In the genomic region with DNA sequence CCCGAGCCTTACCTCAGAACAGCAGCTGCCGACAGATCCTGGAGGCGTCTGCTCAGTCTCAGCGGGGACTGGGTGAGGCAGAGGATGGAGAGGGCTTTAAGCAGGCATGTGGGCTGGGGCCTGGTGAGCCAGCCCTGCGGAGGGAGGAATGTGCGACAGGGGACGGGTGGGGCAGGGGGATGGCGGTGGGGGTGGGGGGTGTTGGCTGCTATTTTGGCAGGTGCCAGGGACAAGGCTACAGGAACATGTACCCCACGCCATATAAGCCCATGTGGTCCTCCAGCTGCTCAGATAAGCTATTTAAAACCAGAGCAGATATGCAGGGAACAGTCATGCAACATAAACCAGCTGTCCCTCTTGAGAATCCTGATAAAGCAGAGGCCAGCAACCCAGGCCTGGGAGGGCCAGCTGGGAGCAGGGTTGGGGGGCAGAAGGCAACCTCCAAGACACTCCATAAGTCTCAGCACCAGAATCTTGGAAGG, we compare ENCODE assay signal across 14 cellular contexts. TPM values are rescaled to one million over a fixed set of nuclear protein-coding genes. Genes with fewer than 3 reads are reported as not detected.
A peak's percentile ranks its signal among the peaks of the same experiment; 100 is the strongest.
DNase-seq lines count a peak whose midpoint lies in the region; ATAC-seq, FAIRE-seq and TF ChIP-seq lines count a peak whose summit lies in the region.
"Had no signal": no experiment of that assay in that cellular context is flagged by ENCODE, and none has a peak within 500 bp of the region (broad histone marks: within the 10 kb centered on the region; RNA-seq: fewer than 3 reads in every experiment).

A gene (minus strand): TSS at position 70 of the 482 bp plus-strand sequence. CDS start 4,426 bp downstream, outside the sequence.

- no peaks in the 10 kb centered on the region for H3K36me3 Mint-ChIP-seq in brain
- H3K36me3 Mint-ChIP-seq: CD4-positive, CD25-positive, alpha-beta regulatory T cell; natural killer cell had no signal

- H3K27me3 Mint-ChIP-seq in brain: peaks cover 30% of the 10 kb centered on the region

- peaks cover 0 to 5% (median 0%) of the 10 kb centered on the region in 5 experiments for H3K9me3 Mint-ChIP-seq in brain
- H3K9me3 Mint-ChIP-seq: CD4-positive, CD25-positive, alpha-beta regulatory T cell; dendritic cell treated with granulocyte-macrophage colony-stimulating factor and Interleukin-4, amounts not matched to agents 40 ng/mL and 50 ng/mL, for 4 days; natural killer cell had no signal

- no peak for FAIRE-seq in HTR-8/SVneo (lab: Jason Lieb, UNC)

- H3K4me1 Mint-ChIP-seq in brain: peaks cover 52% of the 10 kb centered on the region
- H3K4me1 Mint-ChIP-seq: CD4-positive, CD25-positive, alpha-beta regulatory T cell; natural killer cell had no signal

- peak within 1 kb of the TSS in 3 of 5 experiments; percentile 39 to 88 (median 80) for H3K4me3 Mint-ChIP-seq in brain
- H3K4me3 Mint-ChIP-seq: CD4-positive, CD25-positive, alpha-beta regulatory T cell; dendritic cell treated with granulocyte-macrophage colony-stimulating factor and Interleukin-4, amounts not matched to agents 40 ng/mL and 50 ng/mL, for 4 days; natural killer cell had no signal

- H3K4me3 ChIP-seq in iPS-18a (ENCODE audit: low read length) (peak within 1 kb of the TSS; percentile 43), skeletal muscle tissue (ENCODE audit: low read length in 3 of 3) (no peak within 1 kb of the TSS)

- TF ChIP-seq CTCF in brain (conservative IDR thresholded peaks at IDR 0.05) (no peak), GM20000 (IDR thresholded peaks at IDR 0.05; ENCODE audit: extremely low read depth, missing control alignments) (no peak)

- H3K36me3 ChIP-seq in iPS-18a (ENCODE audit: control insufficient read depth, low read depth, low read length) (no peaks in the 10 kb centered on the region), skeletal muscle tissue (ENCODE audit: control insufficient read depth in 3 of 3, insufficient read depth in 3 of 3, low read length in 3 of 3) (no peaks in the 10 kb centered on the region)

- H3K27me3 ChIP-seq in iPS-18a (ENCODE audit: control insufficient read depth, insufficient read depth, low read length) (no peaks in the 10 kb centered on the region), skeletal muscle tissue (ENCODE audit: control insufficient read depth in 3 of 3, insufficient read depth in 3 of 3, low read length in 3 of 3) (peaks cover 0 to 6% (median 0%) of the 10 kb centered on the region in 3 donors)

- peak within 1 kb of the TSS in 3 of 5 experiments; percentile 70 to 94 (median 88) for H3K27ac Mint-ChIP-seq in brain
- H3K27ac Mint-ChIP-seq: dendritic cell treated with granulocyte-macrophage colony-stimulating factor and Interleukin-4, amounts not matched to agents 40 ng/mL and 50 ng/mL, for 4 days; natural killer cell had no signal

- H3K27ac ChIP-seq in iPS-18a (ENCODE audit: low read length) (peak within 1 kb of the TSS; percentile 76), skeletal muscle tissue (ENCODE audit: low read depth, low read length) (no peak within 1 kb of the TSS)

- ATAC-seq in GM19035 (IDR thresholded peaks at IDR 0.05; ENCODE audit: unreplicated experiment) (no peak), HG03439 (IDR thresholded peaks at IDR 0.05; ENCODE audit: unreplicated experiment) (no peak)
- ATAC-seq: activated CD4-positive, CD25-positive, alpha-beta regulatory T cell treated with anti-CD3 and anti-CD28 coated beads, Interleukin-2, amount 50 U/mL, for 24 hours; natural killer cell had no signal

- peak within 1 kb of the TSS; percentile 41 for H3K9ac ChIP-seq in iPS-18a (ENCODE audit: low read length)
- no peak within 1 kb of the TSS for H3K9ac ChIP-seq in skeletal muscle tissue (ENCODE audit: low read depth in 1 of 3, low read length in 3 of 3)

- DNase-seq in NCI-H1694 (lab: John Stamatoyannopoulos, UW) (peak; percentile 33), HTR-8/SVneo (ENCODE audit: insufficient read length, low spot score) (no peak), GM20000 (ENCODE audit: low spot score) (no peak)
- DNase-seq: Karpas-422, natural killer cell, NCI-H2081 treated with DMSO at 0.1 percent for 48 hours had no signal

- H3K4me1 ChIP-seq in iPS-18a (ENCODE audit: control insufficient read depth, low read depth, low read length) (peaks cover 31% of the 10 kb centered on the region), skeletal muscle tissue (ENCODE audit: control insufficient read depth in 3 of 3, insufficient read depth in 3 of 3, low read length in 3 of 3) (peaks cover 3 to 21% (median 5%) of the 10 kb centered on the region in 3 donors)

- no peaks in the 10 kb centered on the region for H3K9me3 ChIP-seq in iPS-18a (ENCODE audit: control insufficient read depth, low read depth, low read length)
- no peaks in the 10 kb centered on the region for H3K9me3 ChIP-seq in skeletal muscle tissue (ENCODE audit: control insufficient read depth in 3 of 3, low read length in 3 of 3)

RNA-seq across cellular contexts. Expression of the gene that starts here (rescaled TPM):
- 11.5 TPM for polyA plus RNA-seq in brain (ENCODE audit: insufficient read depth, low read depth, low replicate concordance)
- 89.2 TPM for total RNA-seq in skeletal muscle tissue
- total RNA-seq: CD4-positive, CD25-positive, alpha-beta regulatory T cell; natural killer cell had no signal
- polyA plus RNA-seq: CD4-positive, CD25-positive, alpha-beta regulatory T cell had no signal
